In the genomic region with DNA sequence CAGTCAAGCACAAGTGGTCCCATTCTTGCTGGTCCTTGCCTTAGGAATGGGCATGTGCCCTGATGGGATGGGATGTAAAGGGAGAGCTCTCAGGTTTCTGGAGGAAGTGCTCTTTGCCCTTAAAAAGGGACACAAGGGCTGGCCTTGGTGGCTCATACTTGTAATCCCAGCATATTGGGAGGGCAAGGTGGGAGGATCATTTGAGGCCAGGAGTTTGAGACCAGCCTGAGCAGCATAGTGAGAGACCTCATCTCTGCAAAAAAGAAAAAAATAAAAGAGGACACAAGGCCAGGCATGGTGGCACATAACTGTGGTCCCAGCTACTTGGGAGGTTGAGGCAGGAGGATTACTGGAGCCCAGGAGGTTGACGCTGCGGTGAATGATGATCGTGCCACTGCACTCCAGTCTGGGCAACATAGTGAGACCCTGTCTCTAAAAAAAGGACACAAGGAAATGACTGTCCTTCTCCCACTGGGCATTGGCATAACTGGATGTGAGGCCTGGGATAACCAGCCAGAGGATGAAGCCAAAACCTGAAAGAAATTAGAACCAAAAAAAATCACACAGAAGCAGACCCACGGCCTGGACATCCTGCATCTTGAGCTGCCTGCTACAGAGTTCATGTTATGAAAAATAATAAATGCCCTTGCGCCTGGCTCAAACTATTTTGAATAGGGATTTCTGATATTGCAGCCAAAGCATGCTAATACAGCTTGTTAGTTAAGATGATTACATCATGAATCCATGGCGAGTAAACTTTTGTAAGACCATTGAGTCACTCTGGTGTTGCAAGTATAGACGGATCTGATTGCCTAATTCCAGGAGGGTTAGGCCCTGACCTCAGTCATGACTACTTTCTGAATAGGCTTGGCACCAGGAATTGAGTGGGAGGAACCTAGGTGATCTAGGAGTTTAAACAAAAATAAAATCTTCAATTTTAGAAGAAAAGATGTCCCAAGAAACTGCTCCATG, we compare ENCODE assay signal across 12 cellular contexts. TPM values are rescaled to one million over a fixed set of nuclear protein-coding genes. Genes with fewer than 3 reads are reported as not detected.
DNase-seq lines count a peak whose midpoint lies in the region; FAIRE-seq and TF ChIP-seq lines count a peak whose summit lies in the region.
"Had no signal": no experiment of that assay in that cellular context is flagged by ENCODE, and none has a peak within 500 bp of the region (broad histone marks: within the 10 kb centered on the region; RNA-seq: fewer than 3 reads in every experiment).

No MANE protein-coding gene starts in this region.

- H3K27me3 ChIP-seq in dorsolateral prefrontal cortex, result no peaks in the 10 kb centered on the region

- FAIRE-seq in urothelium cell line (lab: Jason Lieb, UNC), result peak; percentile 71

- no peak overlapping the region for H3K4me3 ChIP-seq in dorsolateral prefrontal cortex

- H3K4me3 Mint-ChIP-seq in type B pancreatic cell, result no peak overlapping the region

- peak; percentile 15 for DNase-seq in NK-92 treated with Interleukin-12 subunit alpha and Interleukin-12 subunit beta, amount 100 ng/mL, for 24 hours (lab: John Stamatoyannopoulos, UW)
- no peak for DNase-seq in NK-92 (lab: John Stamatoyannopoulos, UW; ENCODE audit: unreplicated experiment)
- peak; percentile 52 for DNase-seq in T1000 (lab: John Stamatoyannopoulos, UW)
- peak; percentile 78 for DNase-seq in hepatic stellate cell (ENCODE audit: low spot score)
- DNase-seq in urothelium cell line (ENCODE audit: low spot score), result peak; percentile 56
- DNase-seq in type B pancreatic cell (ENCODE audit: extremely low spot score, unreplicated experiment), result no peak
- no peak for DNase-seq in KG1 (lab: John Stamatoyannopoulos, UW)
- no peak for DNase-seq in dorsolateral prefrontal cortex
- DNase-seq: NCI-H2081 treated with DMSO at 0.1 percent for 48 hours had no signal

- peak overlapping the region in 1 of 59 donors; percentile 73 for H3K27ac ChIP-seq in dorsolateral prefrontal cortex
- H3K27ac ChIP-seq: 22Rv1, VCaP had no signal

- intact Hi-C loops in dorsolateral prefrontal cortex (cut with DNase I), result no loop called here

- peaks cover 4% of the 10 kb centered on the region for H3K27me3 Mint-ChIP-seq in type B pancreatic cell

- H3K36me3 Mint-ChIP-seq in type B pancreatic cell, result no peaks in the 10 kb centered on the region
- H3K36me3 Mint-ChIP-seq: brain had no signal

- no peaks in the 10 kb centered on the region for H3K9me3 Mint-ChIP-seq in type B pancreatic cell
- H3K9me3 Mint-ChIP-seq: brain had no signal

- TF ChIP-seq CTCF in type B pancreatic cell (conservative IDR thresholded peaks at IDR 0.05), result no peak
- no peak for TF ChIP-seq CTCF in dorsolateral prefrontal cortex (IDR thresholded peaks at IDR 0.05 in 54 of 56, conservative IDR thresholded peaks at IDR 0.05 in 2 of 56; ENCODE audit: low read depth in 1 of 56, partially characterized antibody in 56 of 56)

- H3K4me1 Mint-ChIP-seq in type B pancreatic cell (ENCODE audit: unreplicated experiment), result no peaks in the 10 kb centered on the region
- H3K4me1 Mint-ChIP-seq: brain had no signal

- H3K27ac Mint-ChIP-seq in type B pancreatic cell, result no peak overlapping the region
- H3K27ac Mint-ChIP-seq: brain had no signal

RNA-seq across cellular contexts. Expression of a gene that starts 12.9 kb away (rescaled TPM):
- total RNA-seq in type B pancreatic cell (ENCODE audit: low replicate concordance) (64.9 and 78.1 TPM in 2 replicates), dorsolateral prefrontal cortex (100 to 1,000 TPM in 31 of 120 experiments, 10 to 100 TPM in 89; 75.1 to 125 (median 94.5) TPM)

RNA-seq across cellular contexts. Expression of a gene that starts 45.5 kb away (rescaled TPM):
- total RNA-seq in type B pancreatic cell (ENCODE audit: low replicate concordance) (19.0 and 20.4 TPM in 2 replicates), dorsolateral prefrontal cortex (10 to 100 TPM; 16.5 to 33.5 (median 23.5) TPM)

RNA-seq across cellular contexts. Expression of a gene that starts 45.7 kb away (rescaled TPM):
- total RNA-seq in type B pancreatic cell (ENCODE audit: low replicate concordance) (119 and 120 TPM in 2 replicates), dorsolateral prefrontal cortex (100 to 1,000 TPM; 211 to 601 (median 463) TPM)

Comparison
In these comparisons a context has a peak if more than half of its experiments do, and no peak if none do; other contexts are left out.
1. DNase-seq: peak in NK-92 treated with Interleukin-12 subunit alpha and Interleukin-12 subunit beta, amount 100 ng/mL, for 24 hours (single experiment), T1000 (single experiment), hepatic stellate cell (single experiment) and urothelium cell line (single experiment); none in NK-92 (single experiment), type B pancreatic cell (single experiment), KG1 (single experiment) and dorsolateral prefrontal cortex (0 of 10).